In genomic region chr9:85527331-85528015, GRCh38 we compare ENCODE assay signal across 15 cellular contexts.
DNase-seq lines count a peak whose midpoint lies in the region; ATAC-seq lines count a peak whose summit lies in the region.
"Had no signal": no experiment of that assay in that cellular context is flagged by ENCODE, and none has a peak within 500 bp of the region (broad histone marks: within the 10 kb centered on the region; RNA-seq: fewer than 3 reads in every experiment).

No MANE protein-coding gene starts in this region.

- intact Hi-C loops in Right ventricle myocardium inferior (cut with DNase I), result loop anchor here (10.0 kb wide), 1 partner anchor 73 kb away; no protein-coding TSS in a partner anchor
- intact Hi-C loops in cardiac septum (cut with DNase I), result loop anchor here (2.0 kb wide), 1 partner anchor 97 kb away; no protein-coding TSS in a partner anchor

- ATAC-seq in Right ventricle myocardium inferior (peak; percentile 29), HG03039 (IDR thresholded peaks at IDR 0.05; ENCODE audit: unreplicated experiment) (no peak), GM21737 (IDR thresholded peaks at IDR 0.05; ENCODE audit: unreplicated experiment) (no peak)
- ATAC-seq: activated CD4-positive, alpha-beta T cell treated with anti-CD3 and anti-CD28 coated beads for 36 hours; pancreas had no signal

- no peak for DNase-seq in Right ventricle myocardium inferior (ENCODE audit: missing footprints)
- no peak for DNase-seq in cardiac septum (ENCODE audit: low spot score)
- peak in 31 of 51 donors; percentile 22 to 89 (median 54) for DNase-seq in hypothalamus (lab: John Stamatoyannopoulos, UW)
- DNase-seq in nucleus accumbens (lab: John Stamatoyannopoulos, UW), result peak in 48 of 56 donors; percentile 14 to 90 (median 68)
- no peak for DNase-seq in stimulated activated CD4-positive, alpha-beta T cell treated with anti-CD3 and anti-CD28 coated beads, Interleukin-12 subunit alpha, Interleukin-12 subunit beta, amount 100 ng/mL, for 4 hours
- no peak for DNase-seq in activated CD4-positive, alpha-beta T cell treated with anti-CD3 and anti-CD28 coated beads, Interleukin-2, amount 50 U/mL, for 1 hour
- DNase-seq: activated CD4-positive, alpha-beta T cell treated with anti-CD3 and anti-CD28 coated beads for 36 hours; activated naive CD8-positive, alpha-beta T cell treated with anti-CD3 and anti-CD28 coated beads, Interleukin-2, amount 10 ng/mL, durations not matched to agents 7 days and 5 days; CD8-positive, alpha-beta memory T cell; cerebellar nuclear complex; NCI-H2081 treated with DMSO at 0.1 percent for 48 hours; pancreas; transverse colon had no signal

Comparison
In these comparisons a context has a peak if more than half of its experiments do, and no peak if none do; other contexts are left out.
1. DNase-seq: peak in hypothalamus (31 of 51) and nucleus accumbens (48 of 56); none in Right ventricle myocardium inferior (single experiment), cardiac septum (single experiment), stimulated activated CD4-positive, alpha-beta T cell treated with anti-CD3 and anti-CD28 coated beads, Interleukin-12 subunit alpha, Interleukin-12 subunit beta, amount 100 ng/mL, for 4 hours (single experiment) and activated CD4-positive, alpha-beta T cell treated with anti-CD3 and anti-CD28 coated beads, Interleukin-2, amount 50 U/mL, for 1 hour (single experiment).